26 cellular contexts compared by ENCODE assay signal in the genomic region with DNA sequence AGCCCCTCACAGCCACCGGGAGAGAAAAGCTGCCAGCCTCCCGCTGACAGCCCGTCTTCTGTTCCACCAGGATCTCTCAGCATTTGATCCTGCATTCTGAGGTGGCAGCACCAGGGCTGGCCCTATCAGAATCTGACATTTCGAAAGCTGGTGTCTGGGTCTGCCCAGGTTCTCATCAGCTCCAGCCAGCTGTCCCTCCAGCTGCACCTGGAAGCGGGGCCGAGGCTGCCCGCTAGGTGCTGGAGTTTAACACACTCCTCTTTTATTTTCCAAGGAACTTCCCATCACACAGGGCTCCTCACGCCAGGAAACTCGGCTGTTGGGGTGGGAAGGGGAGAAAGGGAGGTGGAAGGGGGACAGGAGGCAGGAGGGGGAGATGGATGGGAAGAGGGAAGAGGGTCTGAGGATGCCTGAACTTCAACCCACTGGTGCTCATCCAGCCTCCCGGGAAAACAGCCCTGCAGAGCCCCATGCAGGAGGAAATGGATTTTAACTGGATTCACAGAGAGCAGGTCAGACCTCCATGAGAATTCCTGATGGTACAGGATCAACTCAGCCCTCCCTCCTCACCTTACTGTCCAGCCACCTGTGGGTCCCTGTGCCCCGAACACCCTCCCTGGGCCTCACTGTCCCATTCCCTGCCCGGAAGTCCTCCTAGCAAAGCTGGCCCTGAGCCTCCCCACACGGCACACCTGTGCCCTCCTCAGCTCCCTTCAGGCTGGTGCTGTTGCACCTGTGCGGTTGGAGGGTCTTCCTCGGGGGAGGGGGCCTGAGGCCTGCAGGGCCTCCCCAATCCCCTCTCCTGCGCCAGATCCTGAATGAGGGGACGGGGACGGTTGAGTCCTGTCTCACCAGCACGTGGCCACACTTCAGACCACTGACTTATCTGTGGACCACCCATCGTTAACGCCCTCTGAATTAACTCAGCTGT. TPM values are rescaled to one million over a fixed set of nuclear protein-coding genes. Genes with fewer than 3 reads are reported as not detected.
DNase-seq lines count a peak whose midpoint lies in the region; ATAC-seq, FAIRE-seq and TF ChIP-seq lines count a peak whose summit lies in the region.
"Had no signal": no experiment of that assay in that cellular context is flagged by ENCODE, and none has a peak within 500 bp of the region (broad histone marks: within the 10 kb centered on the region; RNA-seq: fewer than 3 reads in every experiment).

No MANE protein-coding gene starts in this region.

- no peak overlapping the region for H3K4me3 Mint-ChIP-seq in activated CD8-positive, alpha-beta T cell treated with anti-CD3 and anti-CD28 coated beads for 36 hours
- H3K4me3 Mint-ChIP-seq in stimulated activated memory B cell treated with anti-CD40 and anti-IgM and Interleukin-4, amounts not matched to agents 10 μg/mL and 1 μg/mL and 100 μg/mL, for 72 hours: no peak overlapping the region

- H3K4me3 ChIP-seq in HepG2 (replicated peaks in 1 of 3; ENCODE audit: insufficient read depth in 1 of 3, low read depth in 2 of 3, low read length in 3 of 3) (peak overlapping the region in 1 of 3 experiments; percentile 8; a peak in 1 of 6 replicates), right lobe of liver (no peak overlapping the region), skeletal muscle tissue (ENCODE audit: low read length in 3 of 3) (peak overlapping the region in 1 of 3 donors; percentile 56)
- H3K4me3 ChIP-seq: HAP-1, K562, SJSA1, smooth muscle cell, uterus had no signal

- peaks cover 4% of the 10 kb centered on the region for H3K79me2 ChIP-seq in HepG2 (ENCODE audit: insufficient read depth, low read length)

- peaks cover 60% of the 10 kb centered on the region for H3K4me1 ChIP-seq in HepG2 (ENCODE audit: insufficient read depth, low read length)
- H3K4me1 ChIP-seq in right lobe of liver: peaks cover 0 to 3% (median under 1%) of the 10 kb centered on the region in 4 donors
- peaks cover 41 to 49% (median 43%) of the 10 kb centered on the region in 3 donors for H3K4me1 ChIP-seq in skeletal muscle tissue (ENCODE audit: control insufficient read depth in 3 of 3, insufficient read depth in 3 of 3, low read length in 3 of 3)
- H3K4me1 ChIP-seq: BE2C had no signal

- no peak for TF ChIP-seq EP300 in HepG2 (IDR thresholded peaks at IDR 0.05; ENCODE audit: low read depth in 2 of 2, low read length in 2 of 2)
- no peak for TF ChIP-seq EP300 in HepG2 (CRISPR knock-in tag; IDR thresholded peaks at IDR 0.05; ENCODE audit: borderline replicate concordance)

- H3K9ac ChIP-seq in HepG2 (ENCODE audit: insufficient read depth, low read depth, low read length) (no peak overlapping the region), skeletal muscle tissue (ENCODE audit: low read depth in 1 of 3, low read length in 3 of 3) (peak overlapping the region; percentile 12 to 90 (median 66))

- intact Hi-C loops in HepG2 (cut with micrococcal nuclease; ENCODE audit: unreplicated experiment): no loop called here
- intact Hi-C loops in right lobe of liver (cut with DNase I): no loop called here
- intact Hi-C loops in activated CD8-positive, alpha-beta T cell treated with anti-CD3 and anti-CD28 coated beads for 36 hours (cut with micrococcal nuclease): no loop called here

- WGBS in HepG2 (ENCODE audit: low lambda C conversion rate): 31% methylated on average over 20 of the region's 21 CpGs
- 61% methylated on average over 6 of the region's 21 CpGs for WGBS in right lobe of liver (ENCODE audit: insufficient coverage, low coverage, low lambda C conversion rate, missing lambda C conversion rate)

- no peak overlapping the region for H3K27ac ChIP-seq in HepG2 (ENCODE audit: extremely low read length, insufficient read depth, low read length)
- H3K27ac ChIP-seq in right lobe of liver: no peak overlapping the region
- H3K27ac ChIP-seq in skeletal muscle tissue (ENCODE audit: low read depth, low read length): peak overlapping the region; percentile 100
- H3K27ac ChIP-seq: HL-60, SJSA1, uterus had no signal

- no peak for FAIRE-seq in HepG2 (lab: Jason Lieb, UNC)
- FAIRE-seq: bronchial epithelial cell, GM12892, K562, keratinocyte had no signal

- peak overlapping the region; percentile 20 for H3K27ac Mint-ChIP-seq in activated CD8-positive, alpha-beta T cell treated with anti-CD3 and anti-CD28 coated beads for 36 hours
- H3K27ac Mint-ChIP-seq in stimulated activated memory B cell treated with anti-CD40 and anti-IgM and Interleukin-4, amounts not matched to agents 10 μg/mL and 1 μg/mL and 100 μg/mL, for 72 hours: no peak overlapping the region
- H3K27ac Mint-ChIP-seq: activated B cell treated with CpG ODN at 0.5 μM for 24 hours had no signal

- H2AFZ ChIP-seq in HepG2 (ENCODE audit: low read length): no peak overlapping the region

- CTCF ChIA-PET in HepG2 (lab: Yijun Ruan, JAX; ENCODE audit: low intra/inter-chr PET ratio, low total read pairs): no interaction called here
- CTCF ChIA-PET in activated CD8-positive, alpha-beta T cell treated with anti-CD3 and anti-CD28 coated beads for 36 hours (lab: Charles Lee): interaction anchor here (0.9 to 1.7 kb wide), 2 partner anchors 20 to 107 kb away, joined by 3 to 4 read pairs; no protein-coding TSS in a partner anchor

- H3K36me3 ChIP-seq in HepG2 (replicated peaks in 1 of 2; ENCODE audit: control insufficient read depth in 1 of 2, insufficient read depth in 2 of 2, low read length in 2 of 2) (no peaks in the 10 kb centered on the region), right lobe of liver (no peaks in the 10 kb centered on the region), skeletal muscle tissue (ENCODE audit: control insufficient read depth in 3 of 3, insufficient read depth in 3 of 3, low read length in 3 of 3) (no peaks in the 10 kb centered on the region)
- H3K36me3 ChIP-seq: BE2C, HAP-1, uterus had no signal

- TF ChIP-seq POLR2A in HepG2 (IDR thresholded peaks at IDR 0.05; ENCODE audit: insufficient read depth in 1 of 2, low read depth in 2 of 2, low read length in 2 of 2) (no peak), right lobe of liver (IDR thresholded peaks at IDR 0.05) (no peak)

- H3K27me3 ChIP-seq in HepG2 (ENCODE audit: control insufficient read depth in 1 of 2, insufficient read depth in 2 of 2, low read length in 2 of 2) (peaks cover 6 to 35% of the 10 kb centered on the region in 2 experiments), right lobe of liver (no peaks in the 10 kb centered on the region), skeletal muscle tissue (ENCODE audit: control insufficient read depth in 3 of 3, insufficient read depth in 3 of 3, low read length in 3 of 3) (peaks cover 0 to 7% (median 3%) of the 10 kb centered on the region in 3 donors)
- H3K27me3 ChIP-seq: BE2C, uterus had no signal

- peaks cover 38% of the 10 kb centered on the region for H3K4me1 Mint-ChIP-seq in activated CD8-positive, alpha-beta T cell treated with anti-CD3 and anti-CD28 coated beads for 36 hours (ENCODE audit: low read depth)
- H3K4me1 Mint-ChIP-seq in stimulated activated memory B cell treated with anti-CD40 and anti-IgM and Interleukin-4, amounts not matched to agents 10 μg/mL and 1 μg/mL and 100 μg/mL, for 72 hours: peaks cover 9% of the 10 kb centered on the region

- H4K20me1 ChIP-seq in HepG2 (ENCODE audit: insufficient read depth, low read length): peaks cover 4% of the 10 kb centered on the region

- H3K9me3 ChIP-seq in HepG2 (ENCODE audit: low read length) (no peaks in the 10 kb centered on the region), right lobe of liver (no peaks in the 10 kb centered on the region), skeletal muscle tissue (ENCODE audit: control insufficient read depth in 3 of 3, low read length in 3 of 3) (peaks cover 0 to 4% (median 0%) of the 10 kb centered on the region in 3 donors)
- H3K9me3 ChIP-seq: BE2C, HAP-1, uterus had no signal

- H3K9me3 Mint-ChIP-seq in activated CD8-positive, alpha-beta T cell treated with anti-CD3 and anti-CD28 coated beads for 36 hours: peaks cover 9% of the 10 kb centered on the region
- peaks cover 10% of the 10 kb centered on the region for H3K9me3 Mint-ChIP-seq in stimulated activated memory B cell treated with anti-CD40 and anti-IgM and Interleukin-4, amounts not matched to agents 10 μg/mL and 1 μg/mL and 100 μg/mL, for 72 hours
- H3K9me3 Mint-ChIP-seq: nephron had no signal

- POLR2A ChIA-PET in HepG2 (lab: Yijun Ruan, JAX): interaction anchor here (1.3 to 10.4 kb wide), 6 partner anchors 18 to 75 kb away, joined by 5 to 260 read pairs (median 26); a partner anchor contains a TSS
- POLR2A ChIA-PET in activated CD8-positive, alpha-beta T cell treated with anti-CD3 and anti-CD28 coated beads for 36 hours (lab: Charles Lee): interaction anchor here (0.9 to 3.5 kb wide), 5 partner anchors 10 to 52 kb away, joined by 3 to 14 read pairs (median 3); a partner anchor contains a TSS

- TF ChIP-seq RAD21 in HepG2 (CRISPR knock-in tag; IDR thresholded peaks at IDR 0.05): no peak

- TF ChIP-seq CTCF in HepG2 (CRISPR knock-in tag; IDR thresholded peaks at IDR 0.05) (no peak), right lobe of liver (IDR thresholded peaks at IDR 0.05) (no peak)
- no peak for TF ChIP-seq CTCF in activated CD8-positive, alpha-beta T cell treated with anti-CD3 and anti-CD28 coated beads for 36 hours (IDR thresholded peaks at IDR 0.05)

- in situ Hi-C loops in HepG2 (cut with HindIII; ENCODE audit: extremely low pct_ligation_motif_present, low pct_unique_long_range_greater_than_20kb): no loop called here

- no peaks in the 10 kb centered on the region for H3K27me3 Mint-ChIP-seq in activated CD8-positive, alpha-beta T cell treated with anti-CD3 and anti-CD28 coated beads for 36 hours
- H3K27me3 Mint-ChIP-seq in stimulated activated memory B cell treated with anti-CD40 and anti-IgM and Interleukin-4, amounts not matched to agents 10 μg/mL and 1 μg/mL and 100 μg/mL, for 72 hours: peaks cover 17% of the 10 kb centered on the region

- DNase-seq in DMS53 (lab: John Stamatoyannopoulos, UW) (peak; percentile 55), DMS53 treated with DMSO at 0.1 percent for 48 hours (lab: John Stamatoyannopoulos, UW; ENCODE audit: unreplicated experiment) (no peak), HepG2 (ENCODE audit: low spot score) (no peak), right lobe of liver (no peak)
- no peak for DNase-seq in activated CD8-positive, alpha-beta T cell treated with anti-CD3 and anti-CD28 coated beads for 36 hours
- DNase-seq: 8988T, activated B cell treated with CpG ODN at 0.5 μM for 24 hours, BE2C, dermis blood vessel endothelial cell, foreskin fibroblast, mesenchymal stem cell, NCI-H2081, substantia nigra, uterus had no signal

- H3K36me3 Mint-ChIP-seq in activated CD8-positive, alpha-beta T cell treated with anti-CD3 and anti-CD28 coated beads for 36 hours (ENCODE audit: low read depth): peaks cover 2% of the 10 kb centered on the region
- no peaks in the 10 kb centered on the region for H3K36me3 Mint-ChIP-seq in stimulated activated memory B cell treated with anti-CD40 and anti-IgM and Interleukin-4, amounts not matched to agents 10 μg/mL and 1 μg/mL and 100 μg/mL, for 72 hours

- no TSS peak for BruUV-seq in HepG2 (replicated peaks; lab: Mats Ljungman, UMichigan)

- ATAC-seq in HepG2 (peak; percentile 8), right lobe of liver (no peak), HG03432 (IDR thresholded peaks at IDR 0.05; ENCODE audit: unreplicated experiment) (no peak)
- ATAC-seq in activated CD8-positive, alpha-beta T cell treated with anti-CD3 and anti-CD28 coated beads for 36 hours: no peak
- ATAC-seq in stimulated activated memory B cell treated with anti-CD40 and anti-IgM and Interleukin-4, amounts not matched to agents 10 μg/mL and 1 μg/mL and 100 μg/mL, for 72 hours: no peak
- ATAC-seq: K562 had no signal

- peak overlapping the region; percentile 70 for H3K4me2 ChIP-seq in HepG2 (ENCODE audit: low read depth, low read length)
- H3K4me2 ChIP-seq: smooth muscle cell had no signal

RNA-seq across cellular contexts. Expression of a gene that starts 3.9 kb away (rescaled TPM):
- total RNA-seq in HepG2 (2016; rRNA removed; fragmentation: Illumina TruSeq; extraction: Trizol): 77.7 and 79.2 TPM in 2 replicates
- total RNA-seq in HepG2 (2016; cell fraction: cytosol; rRNA removed; fragmentation: Illumina TruSeq; extraction: Trizol; ENCODE audit: low read depth): 24.5 and 25.5 TPM in 2 replicates
- 67.6 and 79.5 TPM in 2 replicates for total RNA-seq in HepG2 (2016; cell fraction: insoluble cytoplasmic fraction; rRNA removed; fragmentation: Illumina TruSeq; extraction: Trizol)
- 64.7 and 64.9 TPM in 2 replicates for total RNA-seq in HepG2 (2016; cell fraction: membrane; rRNA removed; fragmentation: Illumina TruSeq; extraction: Trizol)
- total RNA-seq in HepG2 (2016; cell fraction: nucleus; rRNA removed; fragmentation: Illumina TruSeq; extraction: Trizol): 45.7 and 51.1 TPM in 2 replicates
- polyA plus RNA-seq in HepG2 (2011; rRNA removed): 43.3 and 50.4 TPM in 2 replicates
- polyA plus RNA-seq in HepG2 (2011; cell fraction: cytosol; rRNA removed): 24.6 and 38.4 TPM in 2 replicates
- 68.1 and 80.1 TPM in 2 replicates for polyA plus RNA-seq in HepG2 (2011; cell fraction: nucleus; rRNA removed)
- polyA plus RNA-seq in HepG2 (2012): 35.5 and 43.9 TPM in 2 replicates
- polyA plus RNA-seq in HepG2 (2016; cell fraction: cytosol; fragmentation: Illumina TruSeq; extraction: Trizol; ENCODE audit: low read depth): 15.6 and 19.3 TPM in 2 replicates
- polyA plus RNA-seq in HepG2 (2016; cell fraction: insoluble cytoplasmic fraction; fragmentation: Illumina TruSeq; extraction: Trizol; ENCODE audit: low read depth): 70.8 and 83.3 TPM in 2 replicates
- 38.0 and 40.1 TPM in 2 replicates for polyA plus RNA-seq in HepG2 (2016; cell fraction: membrane; fragmentation: Illumina TruSeq; extraction: Trizol; ENCODE audit: low read depth)
- polyA plus RNA-seq in HepG2 (2016; cell fraction: nucleus; fragmentation: Illumina TruSeq; extraction: Trizol; ENCODE audit: insufficient read depth, low read depth): 84.6 and 88.2 TPM in 2 replicates
- polyA minus RNA-seq in HepG2 (2011; rRNA and poly(A)+ RNA removed; ENCODE audit: low replicate concordance): 41.0 and 77.9 TPM in 2 replicates
- 22.8 and 27.3 TPM in 2 replicates for polyA minus RNA-seq in HepG2 (2011; cell fraction: cytosol; rRNA and poly(A)+ RNA removed)
- 35.0 and 37.7 TPM in 2 replicates for polyA minus RNA-seq in HepG2 (2011; cell fraction: nucleus; rRNA and poly(A)+ RNA removed)
- 10 to 100 TPM in 5 of 6 experiments, 1 to 10 TPM in 1; 9.5 to 19.8 (median 14.2) TPM for total RNA-seq in right lobe of liver
- total RNA-seq in activated CD8-positive, alpha-beta T cell treated with anti-CD3 and anti-CD28 coated beads for 36 hours: 10 to 100 TPM; 33.5 to 35.6 TPM
- total RNA-seq in skeletal muscle tissue: 53.8 TPM

RNA-seq across cellular contexts. Expression of a gene that starts 24.8 kb away (rescaled TPM):
- 531 and 639 TPM in 2 replicates for total RNA-seq in HepG2 (2016; rRNA removed; fragmentation: Illumina TruSeq; extraction: Trizol)
- 280 and 300 TPM in 2 replicates for total RNA-seq in HepG2 (2016; cell fraction: cytosol; rRNA removed; fragmentation: Illumina TruSeq; extraction: Trizol; ENCODE audit: low read depth)
- total RNA-seq in HepG2 (2016; cell fraction: insoluble cytoplasmic fraction; rRNA removed; fragmentation: Illumina TruSeq; extraction: Trizol): 555 and 661 TPM in 2 replicates
- 259 and 300 TPM in 2 replicates for total RNA-seq in HepG2 (2016; cell fraction: membrane; rRNA removed; fragmentation: Illumina TruSeq; extraction: Trizol)
- total RNA-seq in HepG2 (2016; cell fraction: nucleus; rRNA removed; fragmentation: Illumina TruSeq; extraction: Trizol): 259 and 270 TPM in 2 replicates
- 571 and 631 TPM in 2 replicates for polyA plus RNA-seq in HepG2 (2011; rRNA removed)
- polyA plus RNA-seq in HepG2 (2011; cell fraction: cytosol; rRNA removed): 539 and 602 TPM in 2 replicates
- polyA plus RNA-seq in HepG2 (2011; cell fraction: nucleus; rRNA removed): 375 and 401 TPM in 2 replicates
- polyA plus RNA-seq in HepG2 (2012): 283 and 330 TPM in 2 replicates
- polyA plus RNA-seq in HepG2 (2016; cell fraction: cytosol; fragmentation: Illumina TruSeq; extraction: Trizol; ENCODE audit: low read depth): 290 and 328 TPM in 2 replicates
- polyA plus RNA-seq in HepG2 (2016; cell fraction: insoluble cytoplasmic fraction; fragmentation: Illumina TruSeq; extraction: Trizol; ENCODE audit: low read depth): 656 and 720 TPM in 2 replicates
- 233 and 270 TPM in 2 replicates for polyA plus RNA-seq in HepG2 (2016; cell fraction: membrane; fragmentation: Illumina TruSeq; extraction: Trizol; ENCODE audit: low read depth)
- polyA plus RNA-seq in HepG2 (2016; cell fraction: nucleus; fragmentation: Illumina TruSeq; extraction: Trizol; ENCODE audit: insufficient read depth, low read depth): 418 and 431 TPM in 2 replicates
- polyA minus RNA-seq in HepG2 (2011; rRNA and poly(A)+ RNA removed; ENCODE audit: low replicate concordance): 380 and 541 TPM in 2 replicates
- polyA minus RNA-seq in HepG2 (2011; cell fraction: cytosol; rRNA and poly(A)+ RNA removed): 93.0 and 111 TPM in 2 replicates
- 111 and 120 TPM in 2 replicates for polyA minus RNA-seq in HepG2 (2011; cell fraction: nucleus; rRNA and poly(A)+ RNA removed)
- total RNA-seq in right lobe of liver: 100 to 1,000 TPM; 108 to 268 (median 116) TPM
- total RNA-seq in activated CD8-positive, alpha-beta T cell treated with anti-CD3 and anti-CD28 coated beads for 36 hours: 100 to 1,000 TPM; 286 to 289 TPM
- 121 TPM for total RNA-seq in skeletal muscle tissue

RNA-seq across cellular contexts. Expression of a gene that starts 25.2 kb away (rescaled TPM):
- 15.3 and 17.8 TPM in 2 replicates for total RNA-seq in HepG2 (2016; rRNA removed; fragmentation: Illumina TruSeq; extraction: Trizol)
- total RNA-seq in HepG2 (2016; cell fraction: cytosol; rRNA removed; fragmentation: Illumina TruSeq; extraction: Trizol; ENCODE audit: low read depth): 8.6 and 10.0 TPM in 2 replicates
- total RNA-seq in HepG2 (2016; cell fraction: insoluble cytoplasmic fraction; rRNA removed; fragmentation: Illumina TruSeq; extraction: Trizol): 14.3 and 17.3 TPM in 2 replicates
- 13.2 and 13.6 TPM in 2 replicates for total RNA-seq in HepG2 (2016; cell fraction: membrane; rRNA removed; fragmentation: Illumina TruSeq; extraction: Trizol)
- total RNA-seq in HepG2 (2016; cell fraction: nucleus; rRNA removed; fragmentation: Illumina TruSeq; extraction: Trizol): 21.3 and 26.0 TPM in 2 replicates
- polyA plus RNA-seq in HepG2 (2011; rRNA removed): 27.6 and 32.0 TPM in 2 replicates
- 13.9 and 24.3 TPM in 2 replicates for polyA plus RNA-seq in HepG2 (2011; cell fraction: cytosol; rRNA removed)
- polyA plus RNA-seq in HepG2 (2011; cell fraction: nucleus; rRNA removed): 94.6 and 141 TPM in 2 replicates
- 16.9 and 17.6 TPM in 2 replicates for polyA plus RNA-seq in HepG2 (2012)
- 2.6 and 2.8 TPM in 2 replicates for polyA plus RNA-seq in HepG2 (2016; cell fraction: cytosol; fragmentation: Illumina TruSeq; extraction: Trizol; ENCODE audit: low read depth)
- 12.8 and 13.4 TPM in 2 replicates for polyA plus RNA-seq in HepG2 (2016; cell fraction: insoluble cytoplasmic fraction; fragmentation: Illumina TruSeq; extraction: Trizol; ENCODE audit: low read depth)
- polyA plus RNA-seq in HepG2 (2016; cell fraction: membrane; fragmentation: Illumina TruSeq; extraction: Trizol; ENCODE audit: low read depth): 5.4 and 6.3 TPM in 2 replicates
- 60.6 and 69.1 TPM in 2 replicates for polyA plus RNA-seq in HepG2 (2016; cell fraction: nucleus; fragmentation: Illumina TruSeq; extraction: Trizol; ENCODE audit: insufficient read depth, low read depth)
- 32.8 and 53.5 TPM in 2 replicates for polyA minus RNA-seq in HepG2 (2011; rRNA and poly(A)+ RNA removed; ENCODE audit: low replicate concordance)
- 14.5 and 16.4 TPM in 2 replicates for polyA minus RNA-seq in HepG2 (2011; cell fraction: cytosol; rRNA and poly(A)+ RNA removed)
- polyA minus RNA-seq in HepG2 (2011; cell fraction: nucleus; rRNA and poly(A)+ RNA removed): 30.1 and 33.4 TPM in 2 replicates
- 10 to 100 TPM; 14.1 to 26.5 (median 23.7) TPM for total RNA-seq in right lobe of liver
- 10 to 100 TPM; 15.3 to 16.1 TPM for total RNA-seq in activated CD8-positive, alpha-beta T cell treated with anti-CD3 and anti-CD28 coated beads for 36 hours
- 11.5 TPM for total RNA-seq in skeletal muscle tissue

RNA-seq across cellular contexts. Expression of a gene that starts 52.7 kb away (rescaled TPM):
- total RNA-seq in HepG2 (2016; rRNA removed; fragmentation: Illumina TruSeq; extraction: Trizol): 12.0 and 12.2 TPM in 2 replicates
- total RNA-seq in HepG2 (2016; cell fraction: cytosol; rRNA removed; fragmentation: Illumina TruSeq; extraction: Trizol; ENCODE audit: low read depth): 13.2 and 13.9 TPM in 2 replicates
- 10.5 and 10.7 TPM in 2 replicates for total RNA-seq in HepG2 (2016; cell fraction: insoluble cytoplasmic fraction; rRNA removed; fragmentation: Illumina TruSeq; extraction: Trizol)
- 14.0 and 18.0 TPM in 2 replicates for total RNA-seq in HepG2 (2016; cell fraction: membrane; rRNA removed; fragmentation: Illumina TruSeq; extraction: Trizol)
- 14.1 and 16.1 TPM in 2 replicates for total RNA-seq in HepG2 (2016; cell fraction: nucleus; rRNA removed; fragmentation: Illumina TruSeq; extraction: Trizol)
- 5.9 and 6.6 TPM in 2 replicates for polyA plus RNA-seq in HepG2 (2011; rRNA removed)
- polyA plus RNA-seq in HepG2 (2011; cell fraction: cytosol; rRNA removed): 5.5 and 6.6 TPM in 2 replicates
- 27.0 and 32.1 TPM in 2 replicates for polyA plus RNA-seq in HepG2 (2011; cell fraction: nucleus; rRNA removed)
- 18.4 and 21.6 TPM in 2 replicates for polyA plus RNA-seq in HepG2 (2012)
- 2.0 and 2.2 TPM in 2 replicates for polyA plus RNA-seq in HepG2 (2016; cell fraction: cytosol; fragmentation: Illumina TruSeq; extraction: Trizol; ENCODE audit: low read depth)
- polyA plus RNA-seq in HepG2 (2016; cell fraction: insoluble cytoplasmic fraction; fragmentation: Illumina TruSeq; extraction: Trizol; ENCODE audit: low read depth): 19.2 and 31.8 TPM in 2 replicates
- polyA plus RNA-seq in HepG2 (2016; cell fraction: membrane; fragmentation: Illumina TruSeq; extraction: Trizol; ENCODE audit: low read depth): 8.0 and 10.2 TPM in 2 replicates
- polyA plus RNA-seq in HepG2 (2016; cell fraction: nucleus; fragmentation: Illumina TruSeq; extraction: Trizol; ENCODE audit: insufficient read depth, low read depth): 44.2 and 48.9 TPM in 2 replicates
- 9.9 and 36.8 TPM in 2 replicates for polyA minus RNA-seq in HepG2 (2011; rRNA and poly(A)+ RNA removed; ENCODE audit: low replicate concordance)
- polyA minus RNA-seq in HepG2 (2011; cell fraction: cytosol; rRNA and poly(A)+ RNA removed): 21.1 and 21.8 TPM in 2 replicates
- polyA minus RNA-seq in HepG2 (2011; cell fraction: nucleus; rRNA and poly(A)+ RNA removed): 21.1 and 25.4 TPM in 2 replicates
- total RNA-seq in right lobe of liver: 10 to 100 TPM in 4 of 6 experiments, 1 to 10 TPM in 2; 9.0 to 13.0 (median 11.3) TPM
- total RNA-seq in activated CD8-positive, alpha-beta T cell treated with anti-CD3 and anti-CD28 coated beads for 36 hours: 10 to 100 TPM; 14.1 to 15.9 TPM
- 4.2 TPM for total RNA-seq in skeletal muscle tissue
